8 cellular contexts compared by ENCODE assay signal in genomic region chr5:151093476-151093889, GRCh38. TPM values are rescaled to one million over a fixed set of nuclear protein-coding genes. Genes with fewer than 3 reads are reported as not detected.
DNase-seq lines count a peak whose midpoint lies in the region; ATAC-seq and TF ChIP-seq lines count a peak whose summit lies in the region.

No MANE protein-coding gene starts in this region.

- H3K27ac ChIP-seq in epithelial cell of prostate (peak overlapping the region; percentile 99), psoas muscle (peak overlapping the region; percentile 76)

- H3K27me3 Mint-ChIP-seq in Calu3 (ENCODE audit: unreplicated experiment): no peaks in the 10 kb centered on the region

- H3K4me3 Mint-ChIP-seq in Calu3 (ENCODE audit: low read depth, unreplicated experiment): peak overlapping the region; percentile 26

- H3K9me3 ChIP-seq in psoas muscle: no peaks in the 10 kb centered on the region
- no peaks in the 10 kb centered on the region for H3K9me3 ChIP-seq in HAP-1

- H3K36me3 ChIP-seq in psoas muscle (ENCODE audit: insufficient read depth in 1 of 2, low read depth in 1 of 2) (no peaks in the 10 kb centered on the region), HAP-1 (replicated peaks) (no peaks in the 10 kb centered on the region)

- TF ChIP-seq CTCF in Calu3 (IDR thresholded peaks at IDR 0.05; ENCODE audit: unreplicated experiment) (no peak), psoas muscle (IDR thresholded peaks at IDR 0.05) (no peak)

- ATAC-seq in HG02759 (IDR thresholded peaks at IDR 0.05; ENCODE audit: unreplicated experiment) (peak; percentile 9), psoas muscle (peak; percentile 40 to 69 (median 62))

- 36 to 42% (median 37%) methylated on average over 2 of the region's 2 CpGs for WGBS in psoas muscle, 3 donors

- no TSS peak for BruUV-seq in Calu3 (replicated peaks; lab: Mats Ljungman, UMichigan)

- no peaks in the 10 kb centered on the region for H3K9me3 Mint-ChIP-seq in Calu3 (ENCODE audit: low read depth, unreplicated experiment)

- no peak overlapping the region for H3K4me3 ChIP-seq in psoas muscle
- H3K4me3 ChIP-seq in HAP-1: no peak overlapping the region

- CTCF ChIA-PET in Calu3 (lab: Charles Lee): interaction anchor here (0.7 to 1.5 kb wide), 5 partner anchors 10 to 42 kb away, joined by 3 to 11 read pairs (median 4); no protein-coding TSS in a partner anchor

- intact Hi-C loops in Calu3 (cut with micrococcal nuclease; ENCODE audit: unreplicated experiment) (loop anchor here (1.0 kb wide), 1 partner anchor 11 kb away; no protein-coding TSS in a partner anchor), psoas muscle (cut with DNase I) (no loop called here)

- DNase-seq in Calu3 (peak; percentile 42), RPMI7951 (ENCODE audit: low read depth) (peak; percentile 94), epithelial cell of prostate (ENCODE audit: low read depth, low spot score) (peak; percentile 46), psoas muscle (no peak), NCI-H748 treated with DMSO at 0.1 percent for 48 hours (lab: John Stamatoyannopoulos, UW) (no peak), HAP-1 (ENCODE audit: low spot score in 2 of 2) (no peak), iPS-NIHi11 (ENCODE audit: low spot score) (no peak)

- H3K27me3 ChIP-seq in psoas muscle (ENCODE audit: insufficient read depth in 3 of 3, low read length in 2 of 3) (no peaks in the 10 kb centered on the region), HAP-1 (ENCODE audit: low read depth) (peaks cover 12% of the 10 kb centered on the region; the same call in 1 of the 2 replicates)

- peak overlapping the region; percentile 86 for H3K27ac Mint-ChIP-seq in Calu3 (ENCODE audit: unreplicated experiment)

- peaks cover 70% of the 10 kb centered on the region for H3K4me1 Mint-ChIP-seq in Calu3 (ENCODE audit: low read depth, unreplicated experiment)

- peaks cover 19% of the 10 kb centered on the region for H3K36me3 Mint-ChIP-seq in Calu3 (ENCODE audit: insufficient read depth, unreplicated experiment)

- H3K4me1 ChIP-seq in psoas muscle (peaks cover 36% of the 10 kb centered on the region), HAP-1 (no peaks in the 10 kb centered on the region)

- in situ Hi-C loops in HAP-1 (cut with MboI; ENCODE audit: low sequenced_read_pairs): loop anchor here (25.0 kb wide), 1 partner anchor 631 kb away; no protein-coding TSS in a partner anchor

RNA-seq across cellular contexts. Expression of gene TNIP1, which starts 12.6 kb away (rescaled TPM):
- total RNA-seq in Calu3 (2022) (321 and 339 TPM in 2 replicates), psoas muscle (100 to 1,000 TPM; 114 to 218 (median 149) TPM)
- total RNA-seq in RPMI7951 (2014; rRNA removed; shearing (Covaris generic)): 96.2 and 106 TPM in 2 replicates
- polyA plus RNA-seq in psoas muscle: 100 to 1,000 TPM in 2 of 3 donors, 10 to 100 TPM in 1; 55.5 to 167 (median 106) TPM

Comparison
In these comparisons a context has a peak if more than half of its experiments do, and no peak if none do; other contexts are left out.
1. DNase-seq: peak in Calu3 (single experiment), RPMI7951 (single experiment) and epithelial cell of prostate (single experiment); none in psoas muscle (0 of 2), NCI-H748 treated with DMSO at 0.1 percent for 48 hours (single experiment), HAP-1 (0 of 2) and iPS-NIHi11 (single experiment).